12 cellular contexts compared by ENCODE assay signal in genomic region chr7:101942603-101943210, GRCh38.
DNase-seq lines count a peak whose midpoint lies in the region; ATAC-seq and TF ChIP-seq lines count a peak whose summit lies in the region.
"Had no signal": no experiment of that assay in that cellular context is flagged by ENCODE, and none has a peak within 500 bp of the region (broad histone marks: within the 10 kb centered on the region; RNA-seq: fewer than 3 reads in every experiment).

No MANE protein-coding gene starts in this region.

- peaks cover 54% of the 10 kb centered on the region for H4K20me1 ChIP-seq in DND-41 (ENCODE audit: insufficient read depth, low read length)

- H3K9me3 ChIP-seq in DND-41 (ENCODE audit: insufficient read depth, low read length, severe bottlenecking) (no peaks in the 10 kb centered on the region), Peyer's patch (no peaks in the 10 kb centered on the region), left ventricle myocardium inferior (replicated peaks) (no peaks in the 10 kb centered on the region)

- H3K27me3 ChIP-seq in DND-41 (ENCODE audit: insufficient read depth, low read length, poor library complexity): no peaks in the 10 kb centered on the region
- no peaks in the 10 kb centered on the region for H3K27me3 ChIP-seq in Peyer's patch
- H3K27me3 ChIP-seq in left ventricle myocardium inferior (ENCODE audit: low read depth): no peaks in the 10 kb centered on the region
- H3K27me3 ChIP-seq in rectal smooth muscle tissue (ENCODE audit: control insufficient read depth, insufficient read depth, low read length): no peaks in the 10 kb centered on the region

- DNase-seq in DND-41 (no peak), Peyer's patch (peak in 2 of 3 donors; percentile 59 to 63), left ventricle myocardium inferior (no peak), KG1 (lab: John Stamatoyannopoulos, UW) (no peak), KBM-7 (no peak)
- DNase-seq: activated CD8-positive, alpha-beta T cell treated with anti-CD3 and anti-CD28 coated beads for 36 hours; activated naive CD4-positive, alpha-beta T cell treated with anti-CD3 and anti-CD28 coated beads, Interleukin-2, amount 10 ng/mL, durations not matched to agents 7 days and 5 days; CD4-positive, alpha-beta T cell; naive B cell had no signal

- TF ChIP-seq POLR2A in Peyer's patch (IDR thresholded peaks at IDR 0.05): no peak

- peaks cover 95% of the 10 kb centered on the region for H3K79me2 ChIP-seq in DND-41 (ENCODE audit: insufficient read depth, low read length)

- H3K4me3 ChIP-seq in DND-41 (ENCODE audit: low read depth in 1 of 2, low read length in 2 of 2): no peak overlapping the region
- H3K4me3 ChIP-seq in Peyer's patch: no peak overlapping the region
- H3K4me3 ChIP-seq in left ventricle myocardium inferior: no peak overlapping the region
- H3K4me3 ChIP-seq in rectal smooth muscle tissue (ENCODE audit: low read length): no peak overlapping the region

- H3K36me3 ChIP-seq in DND-41 (ENCODE audit: insufficient read depth, low read length) (peaks cover 13% of the 10 kb centered on the region; the same call in 1 of the 2 replicates), Peyer's patch (no peaks in the 10 kb centered on the region), left ventricle myocardium inferior (no peaks in the 10 kb centered on the region), rectal smooth muscle tissue (ENCODE audit: control insufficient read depth, insufficient read depth, low read length) (no peaks in the 10 kb centered on the region)

- intact Hi-C loops in left ventricle myocardium inferior (cut with micrococcal nuclease): no loop called here

- TF ChIP-seq CTCF in DND-41 (IDR thresholded peaks at IDR 0.05; ENCODE audit: borderline replicate concordance, extremely low read depth, low read length, poor library complexity, severe bottlenecking) (no peak), Peyer's patch (IDR thresholded peaks at IDR 0.05) (no peak), left ventricle myocardium inferior (IDR thresholded peaks at IDR 0.05; ENCODE audit: borderline replicate concordance) (no peak)

- in situ Hi-C loops in KBM-7 (cut with MboI; ENCODE audit: low pct_unique_long_range_greater_than_20kb, low sequenced_read_pairs): no loop called here

- ATAC-seq in DND-41 (ENCODE audit: insufficient read depth, low read depth) (no peak), GM18858 (IDR thresholded peaks at IDR 0.05; ENCODE audit: unreplicated experiment) (no peak), HG03159 (IDR thresholded peaks at IDR 0.05; ENCODE audit: unreplicated experiment) (no peak)
- ATAC-seq: activated CD8-positive, alpha-beta T cell treated with anti-CD3 and anti-CD28 coated beads for 36 hours had no signal

- no peak overlapping the region for H2AFZ ChIP-seq in DND-41 (ENCODE audit: low read depth, low read length)

- H3K4me2 ChIP-seq in DND-41 (ENCODE audit: insufficient read depth, low read length): no peak overlapping the region

- peaks cover 28% of the 10 kb centered on the region for H3K4me1 ChIP-seq in DND-41 (ENCODE audit: insufficient read depth, low read length)
- H3K4me1 ChIP-seq in Peyer's patch: peaks cover 0 to 31% (median 0%) of the 10 kb centered on the region in 4 donors
- H3K4me1 ChIP-seq in left ventricle myocardium inferior: peaks cover 81% of the 10 kb centered on the region
- peaks cover 57% of the 10 kb centered on the region for H3K4me1 ChIP-seq in rectal smooth muscle tissue (ENCODE audit: control insufficient read depth, insufficient read depth, low read length)

- H3K9ac ChIP-seq in DND-41 (ENCODE audit: low read depth, low read length): no peak overlapping the region
- no peak overlapping the region for H3K9ac ChIP-seq in rectal smooth muscle tissue (ENCODE audit: low read length)

- H3K27ac ChIP-seq in DND-41 (ENCODE audit: low read length): peak overlapping the region; percentile 58
- H3K27ac ChIP-seq in Peyer's patch: peak overlapping the region in 2 of 4 donors; percentile 10 to 40
- peak overlapping the region; percentile 84 for H3K27ac ChIP-seq in left ventricle myocardium inferior (replicated peaks)
- peak overlapping the region; percentile 92 for H3K27ac ChIP-seq in rectal smooth muscle tissue (ENCODE audit: low read depth, low read length)

Comparison
In these comparisons a context has a peak if more than half of its experiments do, and no peak if none do; other contexts are left out.
1. DNase-seq: peak in Peyer's patch (2 of 3); none in DND-41 (single experiment), left ventricle myocardium inferior (single experiment), KG1 (single experiment) and KBM-7 (single experiment).